Comparison of ENCODE assay signal across 1 cellular context in genomic region chr7:141533149-141533949, GRCh38.
A peak's percentile ranks its signal among the peaks of the same experiment; 100 is the strongest.
TF ChIP-seq lines count a peak whose summit lies in the region.

No MANE protein-coding gene starts in this region.

TF ChIP-seq in K562, 482 proteins besides CTCF, POLR2A, EP300 and RAD21 (continued from another document):
- TF ChIP-seq ETS1 (conservative IDR thresholded peaks at IDR 0.05; ENCODE audit: control insufficient read depth, low read depth, low read length) (no peak), BMI1 (IDR thresholded peaks at IDR 0.05; ENCODE audit: low read length) (0 out of 2 replicates have a peak, but pooled peaks have one; percentile 26), ZNF830 (CRISPR knock-in tag; IDR thresholded peaks at IDR 0.05) (0 out of 2 replicates have a peak, but pooled peaks have one; percentile 36), ZBTB2 (IDR thresholded peaks at IDR 0.05) (no peak), ZBTB9 (CRISPR knock-in tag; IDR thresholded peaks at IDR 0.05) (no peak), RBBP5 (IDR thresholded peaks at IDR 0.05; ENCODE audit: borderline replicate concordance, insufficient read depth, low read length, poor library complexity, severe bottlenecking) (no peak), XRCC5 (IDR thresholded peaks at IDR 0.05; ENCODE audit: low read depth, low read length) (0 out of 2 replicates have a peak, but pooled peaks have one; percentile 27), KLF16 (IDR thresholded peaks at IDR 0.05) (0 out of 2 replicates have a peak, but pooled peaks have one; percentile 45), SPI1 (IDR thresholded peaks at IDR 0.05; ENCODE audit: borderline replicate concordance, low read depth, low read length) (peak; percentile 57; the same call in 1 of the 2 replicates)
TF ChIP-seq in K562: peak in this region for 10.
